1 cellular context compared by ENCODE assay signal in genomic region chr11:86421976-86422770, GRCh38.
TF ChIP-seq lines count a peak whose summit lies in the region.

No MANE protein-coding gene starts in this region.

TF ChIP-seq in H1, 55 proteins besides CTCF, POLR2A, EP300 and RAD21 (continued from another document):
- TF ChIP-seq EZH2 (IDR thresholded peaks at IDR 0.05; ENCODE audit: low read depth, low read length, severe bottlenecking) (no peak), MAX (IDR thresholded peaks at IDR 0.05) (no peak), GABPA (IDR thresholded peaks at IDR 0.05; ENCODE audit: borderline replicate concordance, insufficient read depth, low read length) (no peak), KDM4A (IDR thresholded peaks at IDR 0.05; ENCODE audit: low read depth, low read length, severe bottlenecking) (no peak), KDM5A (IDR thresholded peaks at IDR 0.05; ENCODE audit: low read length) (no peak), RFX5 (IDR thresholded peaks at IDR 0.05; ENCODE audit: borderline replicate concordance, low read depth, low read length) (no peak), CBX5 (IDR thresholded peaks at IDR 0.05; ENCODE audit: low read depth, low read length) (no peak), KDM1A (IDR thresholded peaks at IDR 0.05; ENCODE audit: borderline replicate concordance, low read length) (no peak), USF2 (IDR thresholded peaks at IDR 0.05; ENCODE audit: low read length) (no peak), SRF (IDR thresholded peaks at IDR 0.05; ENCODE audit: low read depth, low read length) (no peak), SAP30 (IDR thresholded peaks at IDR 0.05; ENCODE audit: insufficient read depth, insufficient replicate concordance, low read length) (no peak), SIRT6 (IDR thresholded peaks at IDR 0.05; ENCODE audit: low read length) (no peak), CHD7 (IDR thresholded peaks at IDR 0.05; ENCODE audit: insufficient replicate concordance, low read length) (no peak), SIN3A (conservative IDR thresholded peaks at IDR 0.05 in 1 of 2, IDR thresholded peaks at IDR 0.05 in 1 of 2; ENCODE audit: low read depth in 1 of 2, low read length in 2 of 2) (no peak), RBBP5 (IDR thresholded peaks at IDR 0.05; ENCODE audit: borderline replicate concordance, low read depth, low read length) (no peak), ZNF274 (IDR thresholded peaks at IDR 0.05; ENCODE audit: borderline replicate concordance, extremely low read depth, low read length) (no peak), NRF1 (IDR thresholded peaks at IDR 0.05; ENCODE audit: low read depth, low read length) (no peak), HDAC6 (IDR thresholded peaks at IDR 0.05; ENCODE audit: low read depth, low read length) (no peak), SP4 (IDR thresholded peaks at IDR 0.05; ENCODE audit: low read length) (no peak)
